ENCODE assay signal across 10 cellular contexts in genomic region chr14:24911324-24912095, GRCh38.
DNase-seq lines count a peak whose midpoint lies in the region; ATAC-seq and TF ChIP-seq lines count a peak whose summit lies in the region.
"Had no signal": no experiment of that assay in that cellular context is flagged by ENCODE, and none has a peak within 500 bp of the region (broad histone marks: within the 10 kb centered on the region; RNA-seq: fewer than 3 reads in every experiment).

No MANE protein-coding gene starts in this region.

- H3K27ac Mint-ChIP-seq in activated CD4-positive, alpha-beta T cell treated with anti-CD3 and anti-CD28 coated beads, Interleukin-2, amount 10 ng/mL, durations not matched to agents 7 days and 5 days: no peak overlapping the region

- TF ChIP-seq CTCF in fibroblast of mammary gland (conservative IDR thresholded peaks at IDR 0.05; ENCODE audit: control insufficient read depth, insufficient read depth, low read depth, low read length): no peak

- H3K36me3 Mint-ChIP-seq in activated CD4-positive, alpha-beta T cell treated with anti-CD3 and anti-CD28 coated beads, Interleukin-2, amount 10 ng/mL, durations not matched to agents 7 days and 5 days (ENCODE audit: low read depth): no peaks in the 10 kb centered on the region

- H3K9me3 Mint-ChIP-seq in activated CD4-positive, alpha-beta T cell treated with anti-CD3 and anti-CD28 coated beads, Interleukin-2, amount 10 ng/mL, durations not matched to agents 7 days and 5 days: no peaks in the 10 kb centered on the region

- H3K4me3 Mint-ChIP-seq in activated CD4-positive, alpha-beta T cell treated with anti-CD3 and anti-CD28 coated beads, Interleukin-2, amount 10 ng/mL, durations not matched to agents 7 days and 5 days: no peak overlapping the region

- CTCF ChIA-PET in HEK293T (lab: Yijun Ruan, JAX): no interaction called here
- CTCF ChIA-PET in activated CD4-positive, alpha-beta T cell treated with anti-CD3 and anti-CD28 coated beads, Interleukin-2, amount 10 ng/mL, durations not matched to agents 7 days and 5 days (lab: Charles Lee): no interaction called here

- POLR2A ChIA-PET in HEK293T (lab: Yijun Ruan, JAX): no interaction called here
- POLR2A ChIA-PET in activated CD4-positive, alpha-beta T cell treated with anti-CD3 and anti-CD28 coated beads, Interleukin-2, amount 10 ng/mL, durations not matched to agents 7 days and 5 days (lab: Charles Lee): no interaction called here

- no peaks in the 10 kb centered on the region for H3K4me1 Mint-ChIP-seq in activated CD4-positive, alpha-beta T cell treated with anti-CD3 and anti-CD28 coated beads, Interleukin-2, amount 10 ng/mL, durations not matched to agents 7 days and 5 days

- intact Hi-C loops in sciatic nerve (cut with DNase I): no loop called here

- no peak overlapping the region for H3K4me3 ChIP-seq in fibroblast of mammary gland (ENCODE audit: control insufficient read depth, low read depth, low read length)

- DNase-seq in NCI-H2227 (lab: John Stamatoyannopoulos, UW; ENCODE audit: unreplicated experiment) (peak; percentile 50), fibroblast of mammary gland (ENCODE audit: low read depth) (peak; percentile 88), sciatic nerve (ENCODE audit: low spot score) (no peak), HPDE6-E6E7 (ENCODE audit: extremely low spot score) (no peak), HEK293T (ENCODE audit: extremely low spot score) (no peak)
- no peak for DNase-seq in effector CD4-positive, alpha-beta T cell
- no peak for DNase-seq in activated CD4-positive, alpha-beta T cell treated with anti-CD3 and anti-CD28 coated beads, Interleukin-2, amount 10 ng/mL, durations not matched to agents 7 days and 5 days
- DNase-seq: NCI-H2081 treated with DMSO at 0.1 percent for 48 hours; stimulated activated CD4-positive, alpha-beta T cell treated with anti-CD3 and anti-CD28 coated beads, Interleukin-4, amount 100 ng/mL, for 1 hour had no signal

- H3K27me3 Mint-ChIP-seq in activated CD4-positive, alpha-beta T cell treated with anti-CD3 and anti-CD28 coated beads, Interleukin-2, amount 10 ng/mL, durations not matched to agents 7 days and 5 days: peaks cover 23% of the 10 kb centered on the region

- peak; percentile 53 for ATAC-seq in GM18867 (IDR thresholded peaks at IDR 0.05; ENCODE audit: unreplicated experiment)
- peak; percentile 90 for ATAC-seq in sciatic nerve

TF ChIP-seq in HEK293T, 16 proteins besides CTCF, POLR2A, EP300 and RAD21:
- TF ChIP-seq FOXM1 (IDR thresholded peaks at IDR 0.05; ENCODE audit: borderline replicate concordance): no peak
- no peak for TF ChIP-seq ARNT (IDR thresholded peaks at IDR 0.05)
- no peak for TF ChIP-seq LEF1 (IDR thresholded peaks at IDR 0.05; ENCODE audit: borderline replicate concordance)
- no peak for TF ChIP-seq PKNOX1 (IDR thresholded peaks at IDR 0.05)
- no peak for TF ChIP-seq TARDBP (IDR thresholded peaks at IDR 0.05)
- TF ChIP-seq HDGF (IDR thresholded peaks at IDR 0.05; ENCODE audit: borderline replicate concordance): no peak
- TF ChIP-seq FOXA1 (IDR thresholded peaks at IDR 0.05): no peak
- no peak for TF ChIP-seq SUZ12 (IDR thresholded peaks at IDR 0.05)
- no peak for TF ChIP-seq ELF4 (IDR thresholded peaks at IDR 0.05)
- no peak for TF ChIP-seq L3MBTL2 (conservative IDR thresholded peaks at IDR 0.05)
- TF ChIP-seq NFRKB (IDR thresholded peaks at IDR 0.05): no peak
- TF ChIP-seq BHLHE40 (IDR thresholded peaks at IDR 0.05; ENCODE audit: borderline replicate concordance): no peak
- TF ChIP-seq SP1 (IDR thresholded peaks at IDR 0.05): no peak
- no peak for TF ChIP-seq FOXK2 (IDR thresholded peaks at IDR 0.05)
- no peak for TF ChIP-seq CTBP1 (IDR thresholded peaks at IDR 0.05; ENCODE audit: borderline replicate concordance)
- no peak for TF ChIP-seq ZNF384 (IDR thresholded peaks at IDR 0.05)

Comparison
In these comparisons a context has a peak if more than half of its experiments do, and no peak if none do; other contexts are left out.
1. DNase-seq: peak in NCI-H2227 (single experiment) and fibroblast of mammary gland (single experiment); none in sciatic nerve (single experiment), HPDE6-E6E7 (single experiment), HEK293T (single experiment), effector CD4-positive, alpha-beta T cell (single experiment) and activated CD4-positive, alpha-beta T cell treated with anti-CD3 and anti-CD28 coated beads, Interleukin-2, amount 10 ng/mL, durations not matched to agents 7 days and 5 days (single experiment).